In genomic region chr4:28709821-28710330, GRCh38 we compare ENCODE assay signal across 12 cellular contexts.
"Had no signal": no experiment of that assay in that cellular context is flagged by ENCODE, and none has a peak within 500 bp of the region (broad histone marks: within the 10 kb centered on the region; RNA-seq: fewer than 3 reads in every experiment).

No MANE protein-coding gene starts in this region.

- H3K4me3 Mint-ChIP-seq: activated B cell treated with CpG ODN at 0.5 μM for 24 hours; activated CD4-positive, alpha-beta T cell treated with anti-CD3 and anti-CD28 coated beads, Interleukin-2, amount 10 ng/mL, durations not matched to agents 7 days and 5 days; activated naive CD4-positive, alpha-beta T cell treated with anti-CD3 and anti-CD28 coated beads, Interleukin-2, amount 10 ng/mL, durations not matched to agents 7 days and 5 days had no signal

- H3K4me2 ChIP-seq: hepatocyte had no signal

- H3K27me3 ChIP-seq: hepatocyte, neutrophil, uterus had no signal

- H3K36me3 Mint-ChIP-seq: activated naive CD4-positive, alpha-beta T cell treated with anti-CD3 and anti-CD28 coated beads, Interleukin-2, amount 10 ng/mL, durations not matched to agents 7 days and 5 days had no signal

- DNase-seq: activated B cell treated with CpG ODN at 0.5 μM for 24 hours; activated CD4-positive, alpha-beta T cell treated with anti-CD3 and anti-CD28 coated beads, Interleukin-2, amount 10 ng/mL, durations not matched to agents 7 days and 5 days; activated naive CD4-positive, alpha-beta T cell treated with anti-CD3 and anti-CD28 coated beads, Interleukin-2, amount 10 ng/mL, durations not matched to agents 7 days and 5 days; activated T-cell treated with anti-CD3 and anti-CD28 coated beads for 4 hours; left ventricle myocardium superior; posterior cingulate gyrus; small intestine; T-helper 2 cell; uterus had no signal

- H2AFZ ChIP-seq: hepatocyte had no signal

- H3K4me1 Mint-ChIP-seq: activated B cell treated with CpG ODN at 0.5 μM for 24 hours; activated CD4-positive, alpha-beta T cell treated with anti-CD3 and anti-CD28 coated beads, Interleukin-2, amount 10 ng/mL, durations not matched to agents 7 days and 5 days; activated naive CD4-positive, alpha-beta T cell treated with anti-CD3 and anti-CD28 coated beads, Interleukin-2, amount 10 ng/mL, durations not matched to agents 7 days and 5 days had no signal

- ATAC-seq: left ventricle myocardium superior had no signal

- H3K27me3 Mint-ChIP-seq: activated B cell treated with CpG ODN at 0.5 μM for 24 hours; activated CD4-positive, alpha-beta T cell treated with anti-CD3 and anti-CD28 coated beads, Interleukin-2, amount 10 ng/mL, durations not matched to agents 7 days and 5 days; activated naive CD4-positive, alpha-beta T cell treated with anti-CD3 and anti-CD28 coated beads, Interleukin-2, amount 10 ng/mL, durations not matched to agents 7 days and 5 days had no signal

- H3K4me1 ChIP-seq: uterus had no signal

- H3K9me3 ChIP-seq: neutrophil, uterus had no signal

- H3K27ac ChIP-seq: hepatocyte, neutrophil, uterus had no signal

- H3K4me3 ChIP-seq: hepatocyte, uterus had no signal

- H3K36me3 ChIP-seq: neutrophil, uterus had no signal

- H3K79me2 ChIP-seq: hepatocyte had no signal

- H3K27ac Mint-ChIP-seq: activated B cell treated with CpG ODN at 0.5 μM for 24 hours; activated CD4-positive, alpha-beta T cell treated with anti-CD3 and anti-CD28 coated beads, Interleukin-2, amount 10 ng/mL, durations not matched to agents 7 days and 5 days; activated naive CD4-positive, alpha-beta T cell treated with anti-CD3 and anti-CD28 coated beads, Interleukin-2, amount 10 ng/mL, durations not matched to agents 7 days and 5 days; activated T-helper 2 cell treated with anti-CD3 and anti-CD28 coated beads, Interferon-gamma antibody, Interleukin-2, Interleukin-4, amounts not matched to agents 10 μg/mL and 5 μg/mL and 100 μg/mL, durations not matched to agents 14 hours and 24 hours and 36 hours had no signal
